In the genomic region with DNA sequence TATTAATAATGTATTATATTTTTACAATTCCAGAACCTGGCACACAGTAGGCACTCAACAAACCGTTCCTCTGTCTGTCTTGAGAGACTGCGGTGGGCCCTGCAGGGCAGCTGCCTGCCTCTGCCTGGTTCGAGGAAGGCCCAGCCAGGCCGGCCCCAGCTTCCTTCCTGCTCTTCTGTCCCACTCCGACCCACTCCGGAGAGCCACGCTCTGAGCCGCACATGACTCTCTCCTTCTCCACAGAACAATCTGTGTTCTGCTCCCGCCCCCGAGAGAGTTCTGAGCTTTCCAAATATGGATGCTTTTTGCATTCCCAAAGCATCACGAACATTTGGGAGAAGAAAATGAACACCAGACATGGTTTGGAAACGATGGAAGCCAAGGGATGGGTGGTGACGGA, we compare ENCODE assay signal across 8 cellular contexts. TPM values are rescaled to one million over a fixed set of nuclear protein-coding genes. Genes with fewer than 3 reads are reported as not detected.
A peak's percentile ranks its signal among the peaks of the same experiment; 100 is the strongest.
DNase-seq lines count a peak whose midpoint lies in the region; ATAC-seq and TF ChIP-seq lines count a peak whose summit lies in the region.

No MANE protein-coding gene starts in this region.

- 0 out of 2 replicates have a peak overlapping the region, but pooled peaks have one; percentile 30 for H3K27ac ChIP-seq in KMS-11
- H3K27ac ChIP-seq in stomach = peak overlapping the region in 4 of 5 donors; percentile 90 to 93 (median 92)

- H3K27me3 ChIP-seq in Caco-2 (replicated peaks; ENCODE audit: control insufficient read depth, insufficient read depth, low read length) = no peaks in the 10 kb centered on the region
- no peaks in the 10 kb centered on the region for H3K27me3 ChIP-seq in KMS-11 (ENCODE audit: insufficient read depth, low read depth)
- no peaks in the 10 kb centered on the region for H3K27me3 ChIP-seq in stomach

- intact Hi-C loops in Caco-2 (cut with micrococcal nuclease; ENCODE audit: unreplicated experiment) = loop anchor here (2.0 kb wide), 1 partner anchor 62 kb away; no protein-coding TSS in a partner anchor
- intact Hi-C loops in MCF 10A (cut with micrococcal nuclease) = loop anchor here (1.0 to 2.0 kb wide), 2 partner anchors 360 to 458 kb away; no protein-coding TSS in a partner anchor
- intact Hi-C loops in stomach (cut with DNase I; ENCODE audit: low total_unique reads) = no loop called here

- 0 out of 2 replicates have a peak, but pooled peaks cover 12% of the 10 kb centered on the region for H3K9me3 ChIP-seq in Caco-2
- peaks cover 0 to 13% (median 6%) of the 10 kb centered on the region in 4 donors for H3K9me3 ChIP-seq in stomach

- no peaks in the 10 kb centered on the region for H3K27me3 Mint-ChIP-seq in Caco-2 (ENCODE audit: insufficient read depth, unreplicated experiment)
- H3K27me3 Mint-ChIP-seq in MCF 10A (ENCODE audit: insufficient read depth, unreplicated experiment) = no peaks in the 10 kb centered on the region

- peak overlapping the region; percentile 68 for H3K4me3 Mint-ChIP-seq in Caco-2 (ENCODE audit: unreplicated experiment)
- H3K4me3 Mint-ChIP-seq in MCF 10A (ENCODE audit: unreplicated experiment) = peak overlapping the region; percentile 72

- DNase-seq in Caco-2 (peak in 1 of 2 experiments; percentile 7), MCF 10A (ENCODE audit: unreplicated experiment) (no peak), left lobe of liver (ENCODE audit: low spot score) (no peak), stomach (peak; percentile 38), NCI-H187 treated with DMSO at 0.1 percent for 48 hours (lab: John Stamatoyannopoulos, UW) (no peak)
- no peak for DNase-seq in NK-92 treated with Interleukin-12 subunit alpha and Interleukin-12 subunit beta, amount 100 ng/mL, for 24 hours (lab: John Stamatoyannopoulos, UW)

- no peak for TF ChIP-seq EP300 in stomach (IDR thresholded peaks at IDR 0.05)

- no peaks in the 10 kb centered on the region for H3K36me3 ChIP-seq in Caco-2 (ENCODE audit: control insufficient read depth, insufficient read depth, low read length)
- H3K36me3 ChIP-seq in KMS-11 (ENCODE audit: insufficient read depth) = no peaks in the 10 kb centered on the region
- no peaks in the 10 kb centered on the region for H3K36me3 ChIP-seq in stomach

- TF ChIP-seq CTCF in Caco-2 (IDR thresholded peaks at IDR 0.05; ENCODE audit: insufficient read depth in 1 of 2, low read depth in 1 of 2, low read length in 1 of 2, severe bottlenecking in 1 of 2, unreplicated experiment in 1 of 2) (no peak), KMS-11 (conservative IDR thresholded peaks at IDR 0.05; ENCODE audit: low read depth, low read length) (no peak), MCF 10A (IDR thresholded peaks at IDR 0.05; ENCODE audit: unreplicated experiment) (no peak), stomach (IDR thresholded peaks at IDR 0.05) (no peak)

- no peak for TF ChIP-seq POLR2A in stomach (IDR thresholded peaks at IDR 0.05)

- H3K9me3 Mint-ChIP-seq in Caco-2 (ENCODE audit: unreplicated experiment) (peaks cover 10% of the 10 kb centered on the region), MCF 10A (ENCODE audit: unreplicated experiment) (no peaks in the 10 kb centered on the region)

- peak overlapping the region; percentile 63; the same call in 1 of the 2 replicates for H3K4me2 ChIP-seq in KMS-11

- no peaks in the 10 kb centered on the region for H4K20me1 ChIP-seq in KMS-11 (ENCODE audit: insufficient read depth)

- no peak overlapping the region; the same call in 1 of the 2 replicates for H3K4me3 ChIP-seq in Caco-2 (ENCODE audit: low read depth, low read length)
- H3K4me3 ChIP-seq in KMS-11 (IDR thresholded peaks at IDR 0.05; ENCODE audit: insufficient read depth, low read depth, low read length) = no peak overlapping the region
- H3K4me3 ChIP-seq in stomach = peak overlapping the region; percentile 43 to 49 (median 45)

- no peaks in the 10 kb centered on the region for H3K79me2 ChIP-seq in KMS-11 (ENCODE audit: insufficient read depth, low read depth)

- BruUV-seq in Caco-2 (replicated peaks; lab: Mats Ljungman, UMichigan) (no TSS peak), MCF 10A (replicated peaks; lab: Mats Ljungman, UMichigan) (TSS peak; percentile 63)

- ATAC-seq in left lobe of liver (peak; percentile 39), HG03175 (IDR thresholded peaks at IDR 0.05; ENCODE audit: unreplicated experiment) (no peak)

- H3K4me1 ChIP-seq in Caco-2 = no peaks in the 10 kb centered on the region
- H3K4me1 ChIP-seq in KMS-11 (ENCODE audit: low read depth, poor library complexity, severe bottlenecking) = peaks cover 8% of the 10 kb centered on the region
- H3K4me1 ChIP-seq in stomach = peaks cover 11 to 45% (median 24%) of the 10 kb centered on the region in 4 donors

- peak overlapping the region; percentile 83 for H2AFZ ChIP-seq in KMS-11 (ENCODE audit: low read depth)

- WGBS in stomach, 5 donors = 43 to 61% (median 58%) methylated on average over 13 of the region's 13 CpGs

- POLR2A ChIA-PET in Caco-2 (lab: Charles Lee) = interaction anchor here (0.5 to 1.0 kb wide), 2 partner anchors 115 to 361 kb away, joined by 4 to 5 read pairs; no protein-coding TSS in a partner anchor
- POLR2A ChIA-PET in MCF 10A (lab: Yijun Ruan, JAX) = interaction anchor here (0.8 to 1.8 kb wide), 7 partner anchors 25 to 362 kb away, joined by 3 to 8 read pairs (median 4); partner anchors contain the start of gene CALM1

- H3K36me3 Mint-ChIP-seq in Caco-2 (ENCODE audit: insufficient read depth, unreplicated experiment) = peaks cover 7% of the 10 kb centered on the region
- no peaks in the 10 kb centered on the region for H3K36me3 Mint-ChIP-seq in MCF 10A (ENCODE audit: insufficient read depth, unreplicated experiment)

- 0 out of 2 replicates have a peak overlapping the region, but pooled peaks have one; percentile 47 for H3K9ac ChIP-seq in KMS-11

- H3K27ac Mint-ChIP-seq in Caco-2 (ENCODE audit: unreplicated experiment) = no peak overlapping the region
- H3K27ac Mint-ChIP-seq in MCF 10A (ENCODE audit: low read depth, unreplicated experiment) = no peak overlapping the region

- H3K4me1 Mint-ChIP-seq in Caco-2 (ENCODE audit: low read depth, unreplicated experiment) = no peaks in the 10 kb centered on the region
- H3K4me1 Mint-ChIP-seq in MCF 10A (ENCODE audit: insufficient read depth, unreplicated experiment) = no peaks in the 10 kb centered on the region

- CTCF ChIA-PET in Caco-2 (lab: Charles Lee) = interaction anchor here (0.6 to 2.1 kb wide), 17 partner anchors 16 to 803 kb away, joined by 3 to 8 read pairs (median 4); no protein-coding TSS in a partner anchor
- CTCF ChIA-PET in MCF 10A (lab: Yijun Ruan, JAX) = interaction anchor here (0.5 to 4.2 kb wide), 40 partner anchors 8 to 793 kb away, joined by 3 to 36 read pairs (median 4); partner anchors contain the start of gene CALM1

RNA-seq across cellular contexts. Expression of gene TTC7B, which starts 57.3 kb away (rescaled TPM):
- 19.0 and 28.5 TPM in 2 replicates for total RNA-seq in Caco-2 (2022)
- total RNA-seq in MCF 10A (2022) = 31.1 and 52.8 TPM in 2 replicates
- 32.4 TPM for total RNA-seq in left lobe of liver
- 100 to 1,000 TPM in 1 of 5 donors, 10 to 100 TPM in 4; 15.1 to 110 (median 48.7) TPM for total RNA-seq in stomach
- polyA plus RNA-seq in stomach = 10 to 100 TPM in 2 of 3 donors, 1 to 10 TPM in 1; 6.8 to 14.3 (median 13.4) TPM

Comparison
In these comparisons a context has a peak if more than half of its experiments do, and no peak if none do; other contexts are left out.
1. H3K4me3 ChIP-seq: peak in stomach (4 of 4); none in Caco-2 (single experiment) and KMS-11 (single experiment).